ENCODE assay signal across 14 cellular contexts in the genomic region with DNA sequence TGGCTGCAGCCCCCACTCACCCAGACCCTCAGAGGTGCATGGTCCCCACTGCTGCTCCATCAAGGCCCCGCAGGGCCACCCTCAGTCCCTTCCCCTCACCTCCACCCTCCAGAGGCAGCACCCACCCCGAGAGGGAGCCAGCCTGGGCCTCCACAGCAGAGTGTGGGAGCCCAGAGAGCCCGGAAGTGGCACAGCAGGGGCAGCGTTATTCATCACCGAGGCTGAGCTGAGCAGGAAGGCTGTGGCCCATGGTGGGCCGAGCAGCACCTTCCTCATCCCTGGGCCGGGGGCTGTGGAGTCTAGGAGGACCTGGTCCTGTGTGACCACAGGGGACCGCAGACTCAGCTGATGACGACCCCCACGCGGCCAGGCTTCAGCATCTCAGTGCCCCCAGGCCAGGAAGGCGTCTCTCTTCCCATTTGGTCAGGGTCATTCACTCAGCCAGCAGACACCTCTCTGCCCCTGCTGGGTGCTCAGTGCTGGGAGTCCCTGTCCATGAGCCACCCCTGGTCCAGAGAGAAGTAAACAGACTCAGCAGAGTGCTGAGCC.
"Had no signal": no experiment of that assay in that cellular context is flagged by ENCODE, and none has a peak within 500 bp of the region (broad histone marks: within the 10 kb centered on the region; RNA-seq: fewer than 3 reads in every experiment).

No MANE protein-coding gene starts in this region.

- H3K9me3 Mint-ChIP-seq: activated naive CD4-positive, alpha-beta T cell treated with anti-CD3 and anti-CD28 coated beads, Interleukin-2, amount 50 U/mL, for 72 hours; nephron had no signal

- H3K4me3 Mint-ChIP-seq: nephron, T-helper 17 cell had no signal

- ATAC-seq: activated CD4-positive, CD25-positive, alpha-beta regulatory T cell treated with anti-CD3 and anti-CD28 coated beads, Interleukin-2, amount 50 U/mL, for 24 hours; activated naive CD4-positive, alpha-beta T cell treated with anti-CD3 and anti-CD28 coated beads, Interleukin-2, amount 50 U/mL, for 72 hours; body of pancreas; T-helper 17 cell had no signal

- H3K36me3 Mint-ChIP-seq: activated naive CD4-positive, alpha-beta T cell treated with anti-CD3 and anti-CD28 coated beads, Interleukin-2, amount 50 U/mL, for 72 hours had no signal

- H3K4me3 ChIP-seq: body of pancreas, left lung, skin epidermis, transverse colon had no signal

- H3K9me3 ChIP-seq: body of pancreas, left lung, transverse colon had no signal

- H3K27ac Mint-ChIP-seq: activated naive CD4-positive, alpha-beta T cell treated with anti-CD3 and anti-CD28 coated beads, Interleukin-2, amount 50 U/mL, for 72 hours; T-helper 17 cell had no signal

- H3K27me3 ChIP-seq: body of pancreas, transverse colon had no signal

- H3K27ac ChIP-seq: body of pancreas, left lung had no signal

- H3K4me1 ChIP-seq: left lung had no signal

- DNase-seq: activated effector memory CD4-positive, alpha-beta T cell treated with anti-CD3 and anti-CD28 coated beads, Interleukin-2, amount 50 U/mL, for 16 hours; activated T-cell treated with anti-CD3 and anti-CD28 coated beads, Interleukin-2, amount 50 U/mL, for 1 hour; amniotic stem cell; body of pancreas; cerebellar nuclear complex; dermis blood vessel endothelial cell; mesendoderm; T-helper 17 cell; transverse colon had no signal

- H3K4me1 Mint-ChIP-seq: T-helper 17 cell had no signal

- H3K36me3 ChIP-seq: left lung, transverse colon had no signal
